Comparison of ENCODE assay signal across 1 cellular context in genomic region chr15:99057697-99058420, GRCh38.
TF ChIP-seq lines count a peak whose summit lies in the region.

No MANE protein-coding gene starts in this region.

TF ChIP-seq in GM12878, 131 proteins besides CTCF, POLR2A, EP300 and RAD21:
- peak; percentile 64 for TF ChIP-seq ZNF687 (IDR thresholded peaks at IDR 0.05)
- TF ChIP-seq PAX5 (IDR thresholded peaks at IDR 0.05; ENCODE audit: borderline replicate concordance, low read depth, low read length) = 0 out of 2 replicates have a peak, but pooled peaks have one; percentile 34
- TF ChIP-seq MEF2B (IDR thresholded peaks at IDR 0.05; ENCODE audit: partially characterized antibody, poor library complexity, severe bottlenecking) = peak; percentile 72
- TF ChIP-seq ZBTB11 (CRISPR knock-in tag; IDR thresholded peaks at IDR 0.05) = no peak
- TF ChIP-seq ZNF592 (IDR thresholded peaks at IDR 0.05) = 0 out of 2 replicates have a peak, but pooled peaks have one; percentile 10
- TF ChIP-seq MEF2A (IDR thresholded peaks at IDR 0.05; ENCODE audit: insufficient read depth, low read depth, low read length) = peak; percentile 18; the same call in 1 of the 2 replicates
